10 cellular contexts compared by ENCODE assay signal in the genomic region with DNA sequence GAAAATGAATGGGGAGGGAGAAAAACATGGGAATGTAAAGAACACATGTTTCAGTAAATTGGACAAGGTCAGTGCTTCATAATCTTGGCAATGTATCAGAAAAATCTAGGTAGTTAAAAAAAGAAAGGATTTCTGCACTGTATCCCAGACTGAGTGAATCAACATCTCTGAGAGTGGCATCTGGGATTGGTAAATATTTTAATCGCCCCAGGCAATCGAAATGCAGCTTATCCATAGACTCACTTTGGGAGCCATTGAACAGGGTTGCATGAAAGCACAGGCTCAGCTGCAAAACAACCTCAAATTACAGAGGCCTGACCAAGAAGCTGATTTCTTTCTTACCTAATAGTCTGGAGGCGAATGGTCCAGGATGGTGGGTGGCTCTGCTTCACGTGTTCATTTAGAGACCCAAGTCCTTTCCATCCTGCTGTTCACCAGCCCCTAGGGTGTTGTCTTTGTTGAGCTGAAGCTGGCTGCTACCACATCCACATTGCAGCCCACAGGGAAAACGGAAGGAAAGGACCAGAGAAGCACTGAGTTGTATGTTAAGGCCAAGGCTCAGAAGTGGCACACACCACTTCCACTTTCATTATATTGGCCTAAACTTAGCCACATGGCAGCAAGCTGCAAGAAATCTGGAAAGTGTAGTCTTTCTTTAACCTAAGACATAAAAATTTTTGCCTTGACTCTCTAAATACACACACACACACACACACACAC. TPM values are rescaled to one million over a fixed set of nuclear protein-coding genes. Genes with fewer than 3 reads are reported as not detected.
DNase-seq lines count a peak whose midpoint lies in the region; ATAC-seq and TF ChIP-seq lines count a peak whose summit lies in the region.
"Had no signal": no experiment of that assay in that cellular context is flagged by ENCODE, and none has a peak within 500 bp of the region (broad histone marks: within the 10 kb centered on the region; RNA-seq: fewer than 3 reads in every experiment).

No MANE protein-coding gene starts in this region.

- peaks cover 5% of the 10 kb centered on the region for H3K9me3 Mint-ChIP-seq in chondrocyte (ENCODE audit: low read depth)
- no peaks in the 10 kb centered on the region for H3K9me3 Mint-ChIP-seq in natural killer cell treated with Interleukin-12 subunit alpha and Interleukin-12 subunit beta and Interleukin-15 and Interleukin-18, amount 100 ng/mL, for 72 hours
- H3K9me3 Mint-ChIP-seq: activated T-cell treated with anti-CD3 and anti-CD28 coated beads, Interleukin-2, amount 50 U/mL, for 24 hours had no signal

- no peaks in the 10 kb centered on the region for H3K4me1 ChIP-seq in fibroblast of lung (ENCODE audit: control insufficient read depth, extremely low read depth, insufficient read depth, low read length)

- no peak overlapping the region for H3K9ac ChIP-seq in fibroblast of lung (ENCODE audit: insufficient read depth, low read length)

- H3K9me3 ChIP-seq in fibroblast of lung (ENCODE audit: control insufficient read depth, insufficient read depth, low read depth, low read length) = no peaks in the 10 kb centered on the region

- H3K79me2 ChIP-seq in fibroblast of lung (ENCODE audit: control insufficient read depth, insufficient read depth, low read length) = no peaks in the 10 kb centered on the region

- H3K4me1 Mint-ChIP-seq in chondrocyte (ENCODE audit: low read depth) = peaks cover 56% of the 10 kb centered on the region
- no peaks in the 10 kb centered on the region for H3K4me1 Mint-ChIP-seq in natural killer cell treated with Interleukin-12 subunit alpha and Interleukin-12 subunit beta and Interleukin-15 and Interleukin-18, amount 100 ng/mL, for 72 hours (ENCODE audit: low read depth in 2 of 2)

- peak overlapping the region; percentile 31 for H3K4me3 ChIP-seq in GM12865 (ENCODE audit: low read depth, low read length)
- H3K4me3 ChIP-seq in fibroblast of lung (replicated peaks in 1 of 4; ENCODE audit: control extremely low read depth in 1 of 4, insufficient read depth in 1 of 4, low read depth in 3 of 4, low read length in 4 of 4) = no peak overlapping the region

- H3K36me3 Mint-ChIP-seq in chondrocyte (ENCODE audit: low read depth) = no peaks in the 10 kb centered on the region
- H3K36me3 Mint-ChIP-seq in natural killer cell treated with Interleukin-12 subunit alpha and Interleukin-12 subunit beta and Interleukin-15 and Interleukin-18, amount 100 ng/mL, for 72 hours = no peaks in the 10 kb centered on the region

- intact Hi-C loops in posterior vena cava (cut with DNase I) = no loop called here

- H3K27me3 Mint-ChIP-seq in chondrocyte (ENCODE audit: low read depth) = no peaks in the 10 kb centered on the region
- peaks cover 8% of the 10 kb centered on the region in 2 donors for H3K27me3 Mint-ChIP-seq in natural killer cell treated with Interleukin-12 subunit alpha and Interleukin-12 subunit beta and Interleukin-15 and Interleukin-18, amount 100 ng/mL, for 72 hours

- H3K27ac Mint-ChIP-seq in chondrocyte (ENCODE audit: unreplicated experiment) = no peak overlapping the region
- H3K27ac Mint-ChIP-seq in natural killer cell treated with Interleukin-12 subunit alpha and Interleukin-12 subunit beta and Interleukin-15 and Interleukin-18, amount 100 ng/mL, for 72 hours = no peak overlapping the region
- H3K27ac Mint-ChIP-seq: activated T-cell treated with anti-CD3 and anti-CD28 coated beads, Interleukin-2, amount 50 U/mL, for 24 hours had no signal

- peak; percentile 77 for DNase-seq in GM12865 (ENCODE audit: low read depth)
- no peak for DNase-seq in fibroblast of lung (ENCODE audit: low read depth in 2 of 2)
- no peak for DNase-seq in posterior vena cava (ENCODE audit: low spot score)
- DNase-seq in chondrocyte (ENCODE audit: low spot score) = no peak
- no peak for DNase-seq in NCI-H526 (lab: John Stamatoyannopoulos, UW)
- no peak for DNase-seq in natural killer cell treated with Interleukin-12 subunit alpha and Interleukin-12 subunit beta and Interleukin-15 and Interleukin-18, amount 100 ng/mL, for 72 hours (ENCODE audit: low spot score)
- DNase-seq: activated T-cell treated with anti-CD3 and anti-CD28 coated beads, Interleukin-2, amount 50 U/mL, for 24 hours; NCI-H1105 had no signal

- no peak overlapping the region for H3K27ac ChIP-seq in fibroblast of lung (ENCODE audit: insufficient read depth, low read length)

- no peaks in the 10 kb centered on the region for H4K20me1 ChIP-seq in fibroblast of lung (ENCODE audit: control insufficient read depth, extremely low read depth, insufficient read depth, low read length)

- no peaks in the 10 kb centered on the region for H3K36me3 ChIP-seq in fibroblast of lung (ENCODE audit: control insufficient read depth, insufficient read depth, low read length)

- H2AFZ ChIP-seq in fibroblast of lung (ENCODE audit: low read length) = peak overlapping the region; percentile 27

- H3K4me3 Mint-ChIP-seq in chondrocyte (ENCODE audit: unreplicated experiment) = no peak overlapping the region
- no peak overlapping the region for H3K4me3 Mint-ChIP-seq in natural killer cell treated with Interleukin-12 subunit alpha and Interleukin-12 subunit beta and Interleukin-15 and Interleukin-18, amount 100 ng/mL, for 72 hours
- H3K4me3 Mint-ChIP-seq: activated T-cell treated with anti-CD3 and anti-CD28 coated beads, Interleukin-2, amount 50 U/mL, for 24 hours had no signal

- H3K27me3 ChIP-seq in fibroblast of lung (ENCODE audit: control insufficient read depth, insufficient read depth, low read length) = no peaks in the 10 kb centered on the region

- no peak overlapping the region for H3K4me2 ChIP-seq in fibroblast of lung (ENCODE audit: extremely low read depth, insufficient read depth, low read length)

- ATAC-seq in GM21390 (IDR thresholded peaks at IDR 0.05; ENCODE audit: unreplicated experiment) (peak; percentile 54), HG03457 (IDR thresholded peaks at IDR 0.05; ENCODE audit: unreplicated experiment) (peak; percentile 67)
- no peak for ATAC-seq in natural killer cell treated with Interleukin-12 subunit alpha and Interleukin-12 subunit beta and Interleukin-15 and Interleukin-18, amount 100 ng/mL, for 72 hours

- TF ChIP-seq CTCF in GM12865 (IDR thresholded peaks at IDR 0.05; ENCODE audit: insufficient read depth, low read depth, low read length, missing control alignments) (no peak), fibroblast of lung (conservative IDR thresholded peaks at IDR 0.05 in 1 of 2, IDR thresholded peaks at IDR 0.05 in 1 of 2; ENCODE audit: low read depth in 1 of 2, low read length in 2 of 2) (no peak), chondrocyte (IDR thresholded peaks at IDR 0.05) (no peak)

RNA-seq across cellular contexts. Expression of gene MOGAT1, which starts 59.0 kb away (rescaled TPM):
- total RNA-seq in fibroblast of lung = not detected in 2 replicates
- not detected in 2 replicates for polyA plus RNA-seq in fibroblast of lung
- not detected in 2 replicates for polyA plus RNA-seq in fibroblast of lung (2012)
- not detected in 2 replicates for polyA minus RNA-seq in fibroblast of lung (ENCODE audit: low replicate concordance)
- total RNA-seq in posterior vena cava = not detected
- not detected in 3 replicates for total RNA-seq in chondrocyte
- not detected for total RNA-seq in natural killer cell treated with Interleukin-12 subunit alpha and Interleukin-12 subunit beta and Interleukin-15 and Interleukin-18, amount 100 ng/mL, for 72 hours

Comparison
In these comparisons a context has a peak if more than half of its experiments do, and no peak if none do; other contexts are left out.
1. ATAC-seq: peak in GM21390 (single experiment) and HG03457 (single experiment); none in natural killer cell treated with Interleukin-12 subunit alpha and Interleukin-12 subunit beta and Interleukin-15 and Interleukin-18, amount 100 ng/mL, for 72 hours (0 of 2).